In genomic region chr2:20667531-20668401, GRCh38 we compare ENCODE assay signal across 9 cellular contexts. TPM values are rescaled to one million over a fixed set of nuclear protein-coding genes. Genes with fewer than 3 reads are reported as not detected.
DNase-seq lines count a peak whose midpoint lies in the region; ATAC-seq and TF ChIP-seq lines count a peak whose summit lies in the region.
"Had no signal": no experiment of that assay in that cellular context is flagged by ENCODE, and none has a peak within 500 bp of the region (broad histone marks: within the 10 kb centered on the region; RNA-seq: fewer than 3 reads in every experiment).

No MANE protein-coding gene starts in this region.

- H3K27me3 ChIP-seq in ascending aorta (no peaks in the 10 kb centered on the region), transverse colon (peaks cover 98% of the 10 kb centered on the region)

- no peaks in the 10 kb centered on the region for H3K9me3 Mint-ChIP-seq in activated T-cell treated with anti-CD3 and anti-CD28 coated beads, Interleukin-2, amount 50 U/mL, for 4 hours

- ATAC-seq in activated T-cell treated with anti-CD3 and anti-CD28 coated beads, Interleukin-2, amount 50 U/mL, for 4 hours: no peak
- ATAC-seq in left lobe of liver (peak; percentile 28), GM19455 (IDR thresholded peaks at IDR 0.05; ENCODE audit: unreplicated experiment) (no peak), GM19467 (IDR thresholded peaks at IDR 0.05; ENCODE audit: unreplicated experiment) (no peak), HG03460 (IDR thresholded peaks at IDR 0.05; ENCODE audit: unreplicated experiment) (no peak)

- H3K27ac ChIP-seq in ascending aorta (peak overlapping the region; percentile 95 to 96), transverse colon (no peak overlapping the region)

- H3K36me3 ChIP-seq in ascending aorta (peaks cover 13% of the 10 kb centered on the region in 2 donors), transverse colon (no peaks in the 10 kb centered on the region)
- H3K36me3 ChIP-seq: adrenal gland had no signal

- peak overlapping the region; percentile 49 to 72 for H3K4me3 ChIP-seq in ascending aorta
- peak overlapping the region in 3 of 4 donors; percentile 23 to 54 (median 38) for H3K4me3 ChIP-seq in transverse colon

- H3K36me3 Mint-ChIP-seq in activated T-cell treated with anti-CD3 and anti-CD28 coated beads, Interleukin-2, amount 50 U/mL, for 4 hours (ENCODE audit: insufficient read depth): no peaks in the 10 kb centered on the region

- H3K9me3 ChIP-seq in ascending aorta (no peaks in the 10 kb centered on the region), transverse colon (no peaks in the 10 kb centered on the region)
- H3K9me3 ChIP-seq: adrenal gland had no signal

- peak overlapping the region; percentile 71 for H3K4me3 Mint-ChIP-seq in activated T-cell treated with anti-CD3 and anti-CD28 coated beads, Interleukin-2, amount 50 U/mL, for 4 hours

- H3K27me3 Mint-ChIP-seq in activated T-cell treated with anti-CD3 and anti-CD28 coated beads, Interleukin-2, amount 50 U/mL, for 4 hours (ENCODE audit: low read depth): peaks cover 72% of the 10 kb centered on the region

- intact Hi-C loops in ascending aorta (cut with DNase I): loop anchor here (1.0 to 5.0 kb wide), 3 partner anchors 8 to 155 kb away; partner anchors contain the start of gene LDAH
- intact Hi-C loops in transverse colon (cut with DNase I; ENCODE audit: low total_unique reads): loop anchor here (2.0 kb wide), 1 partner anchor 299 kb away; no protein-coding TSS in a partner anchor

- H3K4me1 Mint-ChIP-seq in activated T-cell treated with anti-CD3 and anti-CD28 coated beads, Interleukin-2, amount 50 U/mL, for 4 hours (ENCODE audit: low read depth): peaks cover 15% of the 10 kb centered on the region

- DNase-seq in activated T-cell treated with anti-CD3 and anti-CD28 coated beads, Interleukin-2, amount 50 U/mL, for 4 hours: no peak
- no peak for DNase-seq in activated T-cell treated with anti-CD3 and anti-CD28 coated beads, Interleukin-2, amount 50 U/mL, for 1 hour
- DNase-seq in ascending aorta (ENCODE audit: low spot score in 2 of 2): peak in 1 of 2 donors; percentile 61
- DNase-seq in left lobe of liver (ENCODE audit: low spot score): peak; percentile 51
- DNase-seq in transverse colon: no peak

- in situ Hi-C loops in transverse colon (cut with MboI; ENCODE audit: low pct_ligation_motif_present in 1 of 4, low pct_unique_long_range_greater_than_20kb in 1 of 4, low sequenced_read_pairs in 3 of 4): loop anchor here (10.0 to 25.0 kb wide), 2 partner anchors 297 to 445 kb away; partner anchors contain the start of gene TDRD15 (in 3 of the 4)

- TF ChIP-seq CTCF in ascending aorta (IDR thresholded peaks at IDR 0.05) (no peak), transverse colon (IDR thresholded peaks at IDR 0.05) (no peak)

- peaks cover 3 to 25% of the 10 kb centered on the region in 2 donors for H3K4me1 ChIP-seq in ascending aorta
- H3K4me1 ChIP-seq in transverse colon: peaks cover 16 to 40% (median 24%) of the 10 kb centered on the region in 4 donors

- 29% methylated on average over 39 of the region's 39 CpGs; no CpG with 5 or more reads in 1 of the 2 donors for WGBS in transverse colon (ENCODE audit: low coverage in 1 of 2), 2 donors

- no peak for TF ChIP-seq POLR2A in transverse colon (IDR thresholded peaks at IDR 0.05)

- TF ChIP-seq EP300 in transverse colon (IDR thresholded peaks at IDR 0.05; ENCODE audit: low read depth): no peak

RNA-seq across cellular contexts. Expression of gene GDF7, which starts 0.8 kb away (rescaled TPM):
- under 1 TPM in 2 of 3 donors, not detected in 1; 0.03 to 0.05 TPM for total RNA-seq in activated T-cell treated with anti-CD3 and anti-CD28 coated beads, Interleukin-2, amount 50 U/mL, for 4 hours
- total RNA-seq in ascending aorta (11.6 TPM), left lobe of liver (3.5 TPM), transverse colon (1 to 10 TPM in 1 of 4 donors, under 1 TPM in 3; 0.20 to 1.1 (median 0.58) TPM)

RNA-seq across cellular contexts. Expression of gene HS1BP3, which starts 16.9 kb away (rescaled TPM):
- total RNA-seq in activated T-cell treated with anti-CD3 and anti-CD28 coated beads, Interleukin-2, amount 50 U/mL, for 4 hours: 1 to 10 TPM; 6.0 to 6.7 (median 6.3) TPM
- total RNA-seq in ascending aorta (40.0 TPM), left lobe of liver (20.1 TPM), transverse colon (10 to 100 TPM; 29.5 to 44.2 (median 33.1) TPM)

Comparison
In these comparisons a context has a peak if more than half of its experiments do, and no peak if none do; other contexts are left out.
1. H3K27ac ChIP-seq: peak in ascending aorta (2 of 2); none in transverse colon (0 of 4).